ENCODE assay signal across 8 cellular contexts in the genomic region with DNA sequence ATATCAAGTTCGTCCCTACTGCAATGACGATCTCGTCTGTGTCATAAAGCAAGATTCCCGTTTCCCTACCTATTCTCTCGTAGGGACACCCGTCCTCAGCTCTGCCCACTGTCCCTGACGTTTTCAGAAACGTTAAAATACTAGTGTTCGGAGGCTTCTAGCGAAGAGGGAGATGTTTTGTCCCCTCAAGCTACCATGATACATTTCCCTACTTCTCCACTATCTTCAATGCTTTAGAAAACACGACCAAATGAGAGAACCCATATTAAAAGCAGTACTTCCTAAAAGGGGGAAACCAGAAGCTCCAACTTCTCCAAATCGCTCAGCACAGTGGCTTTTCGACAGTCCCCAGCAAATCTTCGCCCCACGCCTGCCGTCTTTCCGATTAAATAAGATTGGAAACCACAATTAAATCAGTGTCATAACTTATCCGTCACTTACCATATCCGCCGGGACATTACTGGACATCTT. TPM values are rescaled to one million over a fixed set of nuclear protein-coding genes. Genes with fewer than 3 reads are reported as not detected.
A peak's percentile ranks its signal among the peaks of the same experiment; 100 is the strongest.
DNase-seq lines count a peak whose midpoint lies in the region; ATAC-seq and TF ChIP-seq lines count a peak whose summit lies in the region.

No MANE protein-coding gene starts in this region.

- no peaks in the 10 kb centered on the region for H3K27me3 ChIP-seq in heart left ventricle

- H3K4me1 ChIP-seq in heart left ventricle = peaks cover 0 to 42% (median 28%) of the 10 kb centered on the region in 12 donors

- H3K36me3 Mint-ChIP-seq in activated naive CD4-positive, alpha-beta T cell treated with anti-CD3 and anti-CD28 coated beads for 36 hours (ENCODE audit: low read depth) = peaks cover 1% of the 10 kb centered on the region
- no peaks in the 10 kb centered on the region for H3K36me3 Mint-ChIP-seq in progenitor cell of endocrine pancreas (ENCODE audit: insufficient read depth)

- H3K27me3 Mint-ChIP-seq in activated naive CD4-positive, alpha-beta T cell treated with anti-CD3 and anti-CD28 coated beads for 36 hours (ENCODE audit: low read depth) = no peaks in the 10 kb centered on the region
- no peaks in the 10 kb centered on the region for H3K27me3 Mint-ChIP-seq in progenitor cell of endocrine pancreas

- peak overlapping the region; percentile 83 for H3K4me3 Mint-ChIP-seq in activated naive CD4-positive, alpha-beta T cell treated with anti-CD3 and anti-CD28 coated beads for 36 hours
- peak overlapping the region; percentile 90 for H3K4me3 Mint-ChIP-seq in progenitor cell of endocrine pancreas (ENCODE audit: low read depth)

- H3K9me3 ChIP-seq in heart left ventricle = no peaks in the 10 kb centered on the region

- no peaks in the 10 kb centered on the region for H3K36me3 ChIP-seq in heart left ventricle

- H3K4me3 ChIP-seq in heart left ventricle = peak overlapping the region; percentile 64 to 96 (median 89)

- TF ChIP-seq CTCF in heart left ventricle (IDR thresholded peaks at IDR 0.05) = no peak
- TF ChIP-seq CTCF in progenitor cell of endocrine pancreas (IDR thresholded peaks at IDR 0.05; ENCODE audit: unreplicated experiment) = no peak

- CTCF ChIA-PET in activated naive CD4-positive, alpha-beta T cell treated with anti-CD3 and anti-CD28 coated beads for 36 hours (lab: Charles Lee) = interaction anchor here (0.6 to 4.5 kb wide), 6 partner anchors 9 to 269 kb away, joined by 3 to 34 read pairs (median 4); no protein-coding TSS in a partner anchor

- WGBS in heart left ventricle, 4 donors = 0% methylated on average over 20 of the region's 20 CpGs

- DNase-seq in NCI-H510A treated with DMSO at 0.1 percent for 48 hours (lab: John Stamatoyannopoulos, UW) (peak; percentile 14), NCI-H510A (lab: John Stamatoyannopoulos, UW) (no peak), NCI-H82 treated with DMSO at 0.1 percent for 48 hours (lab: John Stamatoyannopoulos, UW; ENCODE audit: unreplicated experiment) (peak; percentile 29), heart left ventricle (peak in 3 of 5 donors; percentile 20 to 31 (median 20)), progenitor cell of endocrine pancreas (ENCODE audit: low spot score, unreplicated experiment) (no peak), NCI-H146 treated with DMSO at 0.1 percent for 48 hours (lab: John Stamatoyannopoulos, UW; ENCODE audit: unreplicated experiment) (no peak)
- peak; percentile 59 for DNase-seq in activated naive CD4-positive, alpha-beta T cell treated with anti-CD3 and anti-CD28 coated beads for 36 hours

- peaks cover 29% of the 10 kb centered on the region for H3K4me1 Mint-ChIP-seq in activated naive CD4-positive, alpha-beta T cell treated with anti-CD3 and anti-CD28 coated beads for 36 hours (ENCODE audit: low read depth)
- H3K4me1 Mint-ChIP-seq in progenitor cell of endocrine pancreas (ENCODE audit: low read depth) = peaks cover 44% of the 10 kb centered on the region

- intact Hi-C loops in activated naive CD4-positive, alpha-beta T cell treated with anti-CD3 and anti-CD28 coated beads for 36 hours (cut with micrococcal nuclease) = loop anchor here (1.0 to 5.0 kb wide), 4 partner anchors 31 to 893 kb away; no protein-coding TSS in a partner anchor
- intact Hi-C loops in heart left ventricle (cut with DNase I) = loop anchor here in 9 of 10 donors (2.0 to 10.0 kb wide), 11 partner anchors 73 to 344 kb away; no protein-coding TSS in a partner anchor

- ATAC-seq in heart left ventricle (peak in 1 of 4 donors; percentile 2), GM18519 (IDR thresholded peaks at IDR 0.05; ENCODE audit: low FRiP score, unreplicated experiment) (no peak)

- TF ChIP-seq POLR2A in heart left ventricle (IDR thresholded peaks at IDR 0.05) = no peak

- peak overlapping the region; percentile 96 to 99 (median 98) for H3K27ac ChIP-seq in heart left ventricle

- H3K27ac Mint-ChIP-seq in activated naive CD4-positive, alpha-beta T cell treated with anti-CD3 and anti-CD28 coated beads for 36 hours = peak overlapping the region; percentile 81
- peak overlapping the region; percentile 97 for H3K27ac Mint-ChIP-seq in progenitor cell of endocrine pancreas

- H3K9me3 Mint-ChIP-seq in activated naive CD4-positive, alpha-beta T cell treated with anti-CD3 and anti-CD28 coated beads for 36 hours = no peaks in the 10 kb centered on the region
- no peaks in the 10 kb centered on the region for H3K9me3 Mint-ChIP-seq in progenitor cell of endocrine pancreas (ENCODE audit: low read depth)

RNA-seq across cellular contexts. Expression of a gene that starts 1.3 kb away (rescaled TPM):
- 1 to 10 TPM; 8.3 to 8.5 TPM for total RNA-seq in activated naive CD4-positive, alpha-beta T cell treated with anti-CD3 and anti-CD28 coated beads for 36 hours
- total RNA-seq in heart left ventricle (10 to 100 TPM; 19.0 to 27.7 (median 21.2) TPM), progenitor cell of endocrine pancreas (33.6 and 36.0 TPM in 2 replicates)
- polyA plus RNA-seq in heart left ventricle = 10 to 100 TPM in 1 of 2 donors, 1 to 10 TPM in 1; 9.1 to 19.4 TPM

Comparison
In these comparisons a context has a peak if more than half of its experiments do, and no peak if none do; other contexts are left out.
1. DNase-seq: peak in NCI-H510A treated with DMSO at 0.1 percent for 48 hours (single experiment), NCI-H82 treated with DMSO at 0.1 percent for 48 hours (single experiment), activated naive CD4-positive, alpha-beta T cell treated with anti-CD3 and anti-CD28 coated beads for 36 hours (single experiment) and heart left ventricle (3 of 5); none in NCI-H510A (single experiment), progenitor cell of endocrine pancreas (single experiment) and NCI-H146 treated with DMSO at 0.1 percent for 48 hours (single experiment).